ENCODE assay signal across 1 cellular context in the genomic region with DNA sequence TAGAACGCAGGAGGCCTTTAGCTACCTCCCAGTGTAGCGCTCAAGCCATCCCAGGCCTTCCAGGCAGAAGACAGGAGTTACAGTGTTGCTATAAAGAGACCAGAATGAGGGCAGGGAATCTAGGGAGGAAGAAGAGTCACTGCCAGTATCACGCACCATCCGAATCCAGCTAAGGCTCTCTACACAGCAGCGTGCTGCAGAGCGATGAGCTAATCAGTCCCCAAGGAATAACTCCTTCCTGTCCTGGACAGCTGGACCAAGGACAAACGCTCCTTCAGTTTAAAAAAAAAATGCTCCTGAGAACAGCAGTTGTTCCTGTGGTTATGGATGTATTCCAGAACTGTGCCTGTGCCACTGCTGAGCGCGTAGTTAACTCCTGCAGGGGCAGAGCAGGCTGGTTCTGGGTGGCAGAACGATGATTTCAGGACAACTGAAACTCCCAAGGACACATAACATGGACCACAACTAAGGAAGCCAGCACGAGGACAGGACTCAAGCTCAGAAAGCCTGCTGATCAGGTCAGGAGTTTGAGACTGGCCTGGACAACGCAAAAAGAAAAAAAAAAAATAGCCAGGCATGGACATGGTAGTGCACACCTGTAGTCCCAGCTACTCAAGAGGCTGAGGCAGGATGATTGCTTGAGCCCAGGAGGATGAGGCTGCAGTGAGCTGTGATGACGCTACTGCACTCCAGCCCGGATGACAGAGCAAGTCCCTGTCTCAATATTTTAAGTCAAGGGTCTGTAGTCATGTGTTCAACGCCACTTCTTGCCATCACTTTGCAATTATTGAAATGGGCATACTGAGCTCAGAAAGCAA.
TF ChIP-seq lines count a peak whose summit lies in the region.

No MANE protein-coding gene starts in this region.

TF ChIP-seq in K562, 482 proteins besides CTCF, POLR2A, EP300 and RAD21:
- no peak for TF ChIP-seq SREBF2 (CRISPR knock-in tag; IDR thresholded peaks at IDR 0.05)
- TF ChIP-seq, protein P1, sequence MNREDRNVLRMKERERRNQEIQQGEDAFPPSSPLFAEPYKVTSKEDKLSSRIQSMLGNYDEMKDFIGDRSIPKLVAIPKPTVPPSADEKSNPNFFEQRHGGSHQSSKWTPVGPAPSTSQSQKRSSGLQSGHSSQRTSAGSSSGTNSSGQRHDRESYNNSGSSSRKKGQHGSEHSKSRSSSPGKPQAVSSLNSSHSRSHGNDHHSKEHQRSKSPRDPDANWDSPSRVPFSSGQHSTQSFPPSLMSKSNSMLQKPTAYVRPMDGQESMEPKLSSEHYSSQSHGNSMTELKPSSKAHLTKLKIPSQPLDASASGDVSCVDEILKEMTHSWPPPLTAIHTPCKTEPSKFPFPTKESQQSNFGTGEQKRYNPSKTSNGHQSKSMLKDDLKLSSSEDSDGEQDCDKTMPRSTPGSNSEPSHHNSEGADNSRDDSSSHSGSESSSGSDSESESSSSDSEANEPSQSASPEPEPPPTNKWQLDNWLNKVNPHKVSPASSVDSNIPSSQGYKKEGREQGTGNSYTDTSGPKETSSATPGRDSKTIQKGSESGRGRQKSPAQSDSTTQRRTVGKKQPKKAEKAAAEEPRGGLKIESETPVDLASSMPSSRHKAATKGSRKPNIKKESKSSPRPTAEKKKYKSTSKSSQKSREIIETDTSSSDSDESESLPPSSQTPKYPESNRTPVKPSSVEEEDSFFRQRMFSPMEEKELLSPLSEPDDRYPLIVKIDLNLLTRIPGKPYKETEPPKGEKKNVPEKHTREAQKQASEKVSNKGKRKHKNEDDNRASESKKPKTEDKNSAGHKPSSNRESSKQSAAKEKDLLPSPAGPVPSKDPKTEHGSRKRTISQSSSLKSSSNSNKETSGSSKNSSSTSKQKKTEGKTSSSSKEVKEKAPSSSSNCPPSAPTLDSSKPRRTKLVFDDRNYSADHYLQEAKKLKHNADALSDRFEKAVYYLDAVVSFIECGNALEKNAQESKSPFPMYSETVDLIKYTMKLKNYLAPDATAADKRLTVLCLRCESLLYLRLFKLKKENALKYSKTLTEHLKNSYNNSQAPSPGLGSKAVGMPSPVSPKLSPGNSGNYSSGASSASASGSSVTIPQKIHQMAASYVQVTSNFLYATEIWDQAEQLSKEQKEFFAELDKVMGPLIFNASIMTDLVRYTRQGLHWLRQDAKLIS (CRISPR knock-in tag; IDR thresholded peaks at IDR 0.05), result no peak
- no peak for TF ChIP-seq ETV1 (tag; conservative IDR thresholded peaks at IDR 0.05; ENCODE audit: low read depth)
- TF ChIP-seq PML (IDR thresholded peaks at IDR 0.05; ENCODE audit: low read length), result no peak
- TF ChIP-seq MCM2 (IDR thresholded peaks at IDR 0.05; ENCODE audit: low read depth), result no peak
- TF ChIP-seq ZNF212 (CRISPR knock-in tag; IDR thresholded peaks at IDR 0.05), result no peak
- TF ChIP-seq HDAC3 (IDR thresholded peaks at IDR 0.05; ENCODE audit: borderline replicate concordance, partially characterized antibody), result no peak
- no peak for TF ChIP-seq ZNF77 (CRISPR knock-in tag; IDR thresholded peaks at IDR 0.05)
- no peak for TF ChIP-seq ILK (tag; IDR thresholded peaks at IDR 0.05; ENCODE audit: borderline replicate concordance, low read depth)
- no peak for TF ChIP-seq CC2D1A (IDR thresholded peaks at IDR 0.05)
- TF ChIP-seq ZNF197 (CRISPR knock-in tag; IDR thresholded peaks at IDR 0.05; ENCODE audit: low read depth), result no peak
- TF ChIP-seq ZNF436 (CRISPR knock-in tag; IDR thresholded peaks at IDR 0.05), result no peak
- no peak for TF ChIP-seq ZNF785 (CRISPR knock-in tag; IDR thresholded peaks at IDR 0.05)
- no peak for TF ChIP-seq SRF (CRISPR knock-in tag; IDR thresholded peaks at IDR 0.05)
- TF ChIP-seq, protein P2, sequence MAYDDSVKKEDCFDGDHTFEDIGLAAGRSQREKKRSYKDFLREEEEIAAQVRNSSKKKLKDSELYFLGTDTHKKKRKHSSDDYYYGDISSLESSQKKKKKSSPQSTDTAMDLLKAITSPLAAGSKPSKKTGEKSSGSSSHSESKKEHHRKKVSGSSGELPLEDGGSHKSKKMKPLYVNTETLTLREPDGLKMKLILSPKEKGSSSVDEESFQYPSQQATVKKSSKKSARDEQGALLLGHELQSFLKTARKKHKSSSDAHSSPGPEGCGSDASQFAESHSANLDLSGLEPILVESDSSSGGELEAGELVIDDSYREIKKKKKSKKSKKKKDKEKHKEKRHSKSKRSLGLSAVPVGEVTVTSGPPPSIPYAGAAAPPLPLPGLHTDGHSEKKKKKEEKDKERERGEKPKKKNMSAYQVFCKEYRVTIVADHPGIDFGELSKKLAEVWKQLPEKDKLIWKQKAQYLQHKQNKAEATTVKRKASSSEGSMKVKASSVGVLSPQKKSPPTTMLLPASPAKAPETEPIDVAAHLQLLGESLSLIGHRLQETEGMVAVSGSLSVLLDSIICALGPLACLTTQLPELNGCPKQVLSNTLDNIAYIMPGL (CRISPR knock-in tag; IDR thresholded peaks at IDR 0.05), result no peak
- TF ChIP-seq DDX20 (tag; IDR thresholded peaks at IDR 0.05; ENCODE audit: low read depth), result no peak
- no peak for TF ChIP-seq GABPA (tag; conservative IDR thresholded peaks at IDR 0.05; ENCODE audit: low read depth)
- TF ChIP-seq ZNF583 (CRISPR knock-in tag; IDR thresholded peaks at IDR 0.05), result no peak
